ENCODE assay signal across 8 cellular contexts in genomic region chr12:49662998-49663843, GRCh38. TPM values are rescaled to one million over a fixed set of nuclear protein-coding genes. Genes with fewer than 3 reads are reported as not detected.
DNase-seq lines count a peak whose midpoint lies in the region; ATAC-seq and TF ChIP-seq lines count a peak whose summit lies in the region.

No MANE protein-coding gene starts in this region.

- H3K4me2 ChIP-seq in hepatocyte = no peak overlapping the region

- ATAC-seq in GM19043 (IDR thresholded peaks at IDR 0.05; ENCODE audit: low read depth, unreplicated experiment) = peak; percentile 65
- peak; percentile 61 for ATAC-seq in HG03378 (IDR thresholded peaks at IDR 0.05; ENCODE audit: unreplicated experiment)

- no peaks in the 10 kb centered on the region for H3K36me3 ChIP-seq in hepatocyte (replicated peaks; ENCODE audit: insufficient read depth, low read depth)

- no peaks in the 10 kb centered on the region for H3K9me3 ChIP-seq in hepatocyte (ENCODE audit: low read depth)

- H3K27ac ChIP-seq in hepatocyte = peak overlapping the region; percentile 86

- no peak overlapping the region for H2AFZ ChIP-seq in hepatocyte

- no peak for TF ChIP-seq CTCF in hepatocyte (IDR thresholded peaks at IDR 0.05; ENCODE audit: poor library complexity)

- WGBS in hepatocyte (ENCODE audit: low lambda C conversion rate, missing lambda C conversion rate) = 40% methylated on average over 5 of the region's 5 CpGs

- no peaks in the 10 kb centered on the region for H4K20me1 ChIP-seq in hepatocyte (ENCODE audit: insufficient read depth, poor library complexity, severe bottlenecking)

- H3K79me2 ChIP-seq in hepatocyte = no peaks in the 10 kb centered on the region

- no peaks in the 10 kb centered on the region for H3K9me2 ChIP-seq in hepatocyte (replicated peaks; ENCODE audit: insufficient read depth)

- peaks cover 10% of the 10 kb centered on the region for H3K4me1 ChIP-seq in hepatocyte (ENCODE audit: insufficient read depth)

- H3K27me3 ChIP-seq in hepatocyte = no peaks in the 10 kb centered on the region

- DNase-seq in ACHN = peak; percentile 33
- DNase-seq in SKM-1 (lab: John Stamatoyannopoulos, UW; ENCODE audit: unreplicated experiment) = peak; percentile 71
- peak; percentile 44 for DNase-seq in activated naive CD8-positive, alpha-beta T cell treated with anti-CD3 and anti-CD28 coated beads, Interleukin-2, amount 50 U/mL, for 16 hours (ENCODE audit: low read depth, low spot score)
- peak; percentile 61 for DNase-seq in hepatocyte (ENCODE audit: low spot score)
- peak; percentile 47 to 57 (median 53) for DNase-seq in stimulated activated CD4-positive, alpha-beta T cell treated with anti-CD3 and anti-CD28 coated beads, Interleukin-12 subunit alpha, Interleukin-12 subunit beta, amount 100 ng/mL, for 48 hours (ENCODE audit: low read depth in 2 of 3, low spot score in 1 of 3)
- DNase-seq in NCI-H524 treated with DMSO at 0.1 percent for 48 hours (lab: John Stamatoyannopoulos, UW) = no peak

- no peak overlapping the region for H3K4me3 ChIP-seq in hepatocyte

- in situ Hi-C loops in ACHN (cut with HindIII; ENCODE audit: low pct_ligation_motif_present, low pct_unique_long_range_greater_than_20kb, low sequenced_read_pairs) = no loop called here

RNA-seq across cellular contexts. Expression of gene PRPF40B, which starts 39.9 kb away (rescaled TPM):
- total RNA-seq in hepatocyte = 11.1 and 14.9 TPM in 2 replicates
- 30.1 and 34.5 TPM in 2 replicates for polyA plus RNA-seq in hepatocyte

RNA-seq across cellular contexts. Expression of gene FMNL3, which starts 44.0 kb away (rescaled TPM):
- total RNA-seq in hepatocyte = 8.3 TPM in 2 replicates
- 3.6 and 5.8 TPM in 2 replicates for polyA plus RNA-seq in hepatocyte

RNA-seq across cellular contexts. Expression of gene FAM186B, which starts 57.8 kb away (rescaled TPM):
- 0.17 and 0.52 TPM in 2 replicates for total RNA-seq in hepatocyte
- polyA plus RNA-seq in hepatocyte = 0.69 TPM in 1 of 2 replicates, not detected in the other
